Comparison of ENCODE assay signal across 38 cellular contexts in the genomic region with DNA sequence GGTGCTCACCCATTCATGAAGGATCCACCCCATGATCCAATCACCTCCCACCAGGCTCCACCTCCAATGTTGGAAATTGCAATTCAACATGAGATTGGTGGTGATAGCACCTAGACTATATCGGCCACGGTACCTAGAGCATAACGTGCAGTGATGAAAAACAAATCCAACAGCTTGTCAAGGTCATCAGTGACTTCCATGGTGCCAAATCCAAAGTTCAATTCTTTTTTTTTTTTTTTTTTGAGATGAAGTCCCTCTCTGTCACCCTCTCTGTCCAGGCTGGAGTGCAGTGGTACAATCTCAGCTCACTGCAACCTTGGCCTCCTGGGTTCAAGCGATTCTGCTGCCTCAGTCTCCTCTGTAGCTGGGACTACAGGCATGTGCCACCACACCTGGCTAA. TPM values are rescaled to one million over a fixed set of nuclear protein-coding genes. Genes with fewer than 3 reads are reported as not detected.
"Had no signal": no experiment of that assay in that cellular context is flagged by ENCODE, and none has a peak within 500 bp of the region (broad histone marks: within the 10 kb centered on the region; RNA-seq: fewer than 3 reads in every experiment).

No MANE protein-coding gene starts in this region.

- H3K36me3 ChIP-seq: adrenal gland, cardiac muscle cell had no signal

- H3K4me3 ChIP-seq: adrenal gland, body of pancreas, cardiac muscle cell had no signal

- H3K4me1 ChIP-seq: adrenal gland, body of pancreas had no signal

- H3K27ac ChIP-seq: adrenal gland, body of pancreas, cardiac muscle cell, VCaP had no signal

- DNase-seq: activated B cell treated with CpG ODN at 0.5 μM for 24 hours; activated CD4-positive, alpha-beta memory T cell treated with anti-CD3 and anti-CD28 coated beads for 36 hours; activated CD4-positive, alpha-beta T cell treated with anti-CD3 and anti-CD28 coated beads for 4 hours; activated CD4-positive, alpha-beta T cell treated with anti-CD3 and anti-CD28 coated beads, Interleukin-2, amount 10 ng/mL, durations not matched to agents 24 days and 14 days; activated CD4-positive, alpha-beta T cell treated with anti-CD3 and anti-CD28 coated beads, Interleukin-2, amount 50 U/mL, for 1 hour; activated CD4-positive, alpha-beta T cell treated with anti-CD3 and anti-CD28 coated beads, Interleukin-2, amount 50 U/mL, for 4 hours; activated CD4-positive, CD25-positive, alpha-beta regulatory T cell treated with anti-CD3 and anti-CD28 coated beads, Interleukin-2, amount 50 U/mL, for 72 hours; activated CD8-positive, alpha-beta memory T cell treated with anti-CD3 and anti-CD28 coated beads, Interleukin-2, amount 50 U/mL, for 4 hours; activated CD8-positive, alpha-beta T cell treated with anti-CD3 and anti-CD28 coated beads for 36 hours; activated effector memory CD4-positive, alpha-beta T cell treated with anti-CD3 and anti-CD28 coated beads, Interleukin-2, amount 50 U/mL, for 16 hours; activated gamma-delta T cell treated with Interleukin-2 at 50 U/mL for 16 hours; activated naive CD4-positive, alpha-beta T cell; activated naive CD4-positive, alpha-beta T cell treated with anti-CD3 and anti-CD28 coated beads for 36 hours; activated naive CD4-positive, alpha-beta T cell treated with anti-CD3 and anti-CD28 coated beads, Interleukin-2, amount 50 U/mL, for 16 hours; activated naive CD8-positive, alpha-beta T cell treated with anti-CD3 and anti-CD28 coated beads for 36 hours; activated T-cell treated with anti-CD3 and anti-CD28 coated beads for 4 hours; activated T-cell treated with anti-CD3 and anti-CD28 coated beads, Interleukin-2, amount 50 U/mL, for 1 hour; activated T-cell treated with anti-CD3 and anti-CD28 coated beads, Interleukin-2, amount 50 U/mL, for 4 hours; activated T-cell treated with anti-CD3 and anti-CD28 coated beads, Interleukin-2, amount 50 U/mL, for 72 hours; adrenal gland; amniotic stem cell; aorta; body of pancreas; caudate nucleus; cerebellar nuclear complex; T-helper 1 cell; T-helper 2 cell; T-helper 9 cell had no signal

- ATAC-seq: activated CD8-positive, alpha-beta T cell treated with anti-CD3 and anti-CD28 coated beads for 36 hours; activated naive CD4-positive, alpha-beta T cell treated with anti-CD3 and anti-CD28 coated beads, Interleukin-2, amount 50 U/mL, for 72 hours; activated T-cell treated with anti-CD3 and anti-CD28 coated beads, Interleukin-2, amount 50 U/mL, for 4 hours; activated T-cell treated with anti-CD3 and anti-CD28 coated beads, Interleukin-2, amount 50 U/mL, for 72 hours; activated T-helper 17 cell treated with anti-CD3 and anti-CD28 coated beads, Interleukin-2, amount 50 U/mL, for 72 hours; body of pancreas had no signal

- H3K27me3 ChIP-seq: adrenal gland, body of pancreas, cardiac muscle cell had no signal

- H3K9me3 ChIP-seq: adrenal gland, body of pancreas had no signal

- FAIRE-seq: astrocyte, bronchial epithelial cell, TTC549 had no signal

RNA-seq across cellular contexts. Expression of gene ACP7, which starts 17.1 kb away (rescaled TPM):
- total RNA-seq: activated B cell treated with CpG ODN at 0.5 μM for 24 hours; activated CD4-positive, alpha-beta T cell treated with anti-CD3 and anti-CD28 coated beads, Interleukin-2, amount 10 ng/mL, durations not matched to agents 24 days and 14 days; activated CD8-positive, alpha-beta memory T cell treated with anti-CD3 and anti-CD28 coated beads for 36 hours; activated CD8-positive, alpha-beta T cell treated with anti-CD3 and anti-CD28 coated beads for 36 hours; activated naive CD4-positive, alpha-beta T cell treated with anti-CD3 and anti-CD28 coated beads for 36 hours; activated naive CD8-positive, alpha-beta T cell treated with anti-CD3 and anti-CD28 coated beads for 36 hours; activated T-cell treated with anti-CD3 and anti-CD28 coated beads, Interleukin-2, amount 50 U/mL, for 72 hours; activated T-helper 1 cell treated with anti-CD3 and anti-CD28 coated beads, Interleukin-12 subunit alpha, Interleukin-12 subunit beta, Interleukin-2, Interleukin-4 antibody, amounts not matched to agents 30 ng/mL and 10 ng/mL and 1 ng/mL, durations not matched to agents 14 hours and 24 hours and 36 hours; activated T-helper 17 cell treated with anti-CD3 and anti-CD28 coated beads, Interleukin-2, amount 50 U/mL, for 72 hours; adrenal gland; aorta; astrocyte; body of pancreas; cardiac muscle cell; chondrocyte had no signal
- polyA plus RNA-seq: adrenal gland, aorta, cardiac muscle cell had no signal
